In genomic region chr17:63476857-63477470, GRCh38 we compare ENCODE assay signal across 8 cellular contexts. TPM values are rescaled to one million over a fixed set of nuclear protein-coding genes. Genes with fewer than 3 reads are reported as not detected.
A peak's percentile ranks its signal among the peaks of the same experiment; 100 is the strongest.
DNase-seq lines count a peak whose midpoint lies in the region; ATAC-seq, FAIRE-seq and TF ChIP-seq lines count a peak whose summit lies in the region.

Gene ACE, plus strand, starts transcription at chr17:63477061. Its CDS starts 34 bp downstream, at chr17:63477095.

- BruUV-seq in HepG2 (replicated peaks; lab: Mats Ljungman, UMichigan) = no TSS peak

- H3K27ac ChIP-seq in HepG2 (ENCODE audit: extremely low read length, insufficient read depth, low read length) = no peak within 1 kb of the TSS

- DNase-seq in GM10266 (ENCODE audit: extremely low spot score) (peak; percentile 72), KBM-7 (peak; percentile 50), cerebellum (ENCODE audit: low spot score) (peak; percentile 59), HepG2 (ENCODE audit: low spot score) (no peak), A172 (ENCODE audit: low spot score) (no peak)
- no peak for DNase-seq in T-helper 2 cell treated with Interferon-gamma antibody and Interleukin-4, amounts not matched to agents 5 μg/mL and 100 μg/mL, for 36 hours (ENCODE audit: low spot score)
- DNase-seq in stimulated activated CD8-positive, alpha-beta memory T cell treated with anti-CD3 and anti-CD28 coated beads, Interleukin-4, amount 100 ng/mL, for 48 hours = peak; percentile 50

- TF ChIP-seq EP300 in HepG2 (IDR thresholded peaks at IDR 0.05; ENCODE audit: low read depth in 2 of 2, low read length in 2 of 2) (no peak), HepG2 (CRISPR knock-in tag; IDR thresholded peaks at IDR 0.05; ENCODE audit: borderline replicate concordance) (no peak)

- TF ChIP-seq CTCF in GM10266 (IDR thresholded peaks at IDR 0.05; ENCODE audit: control insufficient read depth, insufficient read depth, low read depth, missing control alignments) (no peak), HepG2 (CRISPR knock-in tag; IDR thresholded peaks at IDR 0.05) (peak; percentile 46)

- no peaks in the 10 kb centered on the region for H3K9me3 ChIP-seq in HepG2 (ENCODE audit: low read length)

- 0% methylated on average over 3 of the region's 77 CpGs for WGBS in HepG2 (ENCODE audit: low lambda C conversion rate)

- H3K4me2 ChIP-seq in HepG2 (ENCODE audit: low read depth, low read length) = peak within 1 kb of the TSS; percentile 86

- no peaks in the 10 kb centered on the region for H3K36me3 Mint-ChIP-seq in T-helper 2 cell treated with Interferon-gamma antibody and Interleukin-4, amounts not matched to agents 5 μg/mL and 100 μg/mL, for 36 hours (ENCODE audit: low read depth)

- H3K27me3 Mint-ChIP-seq in T-helper 2 cell treated with Interferon-gamma antibody and Interleukin-4, amounts not matched to agents 5 μg/mL and 100 μg/mL, for 36 hours (ENCODE audit: low read depth) = peaks cover 51% of the 10 kb centered on the region

- no peak within 1 kb of the TSS for H3K27ac Mint-ChIP-seq in T-helper 2 cell treated with Interferon-gamma antibody and Interleukin-4, amounts not matched to agents 5 μg/mL and 100 μg/mL, for 36 hours

- no peak for TF ChIP-seq POLR2A in HepG2 (IDR thresholded peaks at IDR 0.05; ENCODE audit: insufficient read depth in 1 of 2, low read depth in 2 of 2, low read length in 2 of 2)

- H3K4me1 ChIP-seq in HepG2 (ENCODE audit: insufficient read depth, low read length) = peaks cover 28% of the 10 kb centered on the region

- no peak for FAIRE-seq in HepG2 (lab: Jason Lieb, UNC)

- H3K79me2 ChIP-seq in HepG2 (ENCODE audit: insufficient read depth, low read length) = no peaks in the 10 kb centered on the region

- H2AFZ ChIP-seq in HepG2 (ENCODE audit: low read length) = no peak within 1 kb of the TSS

- H3K4me1 Mint-ChIP-seq in T-helper 2 cell treated with Interferon-gamma antibody and Interleukin-4, amounts not matched to agents 5 μg/mL and 100 μg/mL, for 36 hours (ENCODE audit: low read depth) = no peaks in the 10 kb centered on the region

- H3K4me3 ChIP-seq in HepG2 (replicated peaks in 1 of 3; ENCODE audit: insufficient read depth in 1 of 3, low read depth in 2 of 3, low read length in 3 of 3) = peak within 1 kb of the TSS; percentile 53 to 68 (median 55)

- ATAC-seq in HepG2 = peak; percentile 32
- no peak for ATAC-seq in GM21825 (IDR thresholded peaks at IDR 0.05; ENCODE audit: unreplicated experiment)

- peaks cover 3% of the 10 kb centered on the region; the same call in 1 of the 2 replicates for H4K20me1 ChIP-seq in HepG2 (ENCODE audit: insufficient read depth, low read length)

- H3K9me3 Mint-ChIP-seq in T-helper 2 cell treated with Interferon-gamma antibody and Interleukin-4, amounts not matched to agents 5 μg/mL and 100 μg/mL, for 36 hours = no peaks in the 10 kb centered on the region

- in situ Hi-C loops in KBM-7 (cut with MboI; ENCODE audit: low pct_unique_long_range_greater_than_20kb, low sequenced_read_pairs) = no loop called here
- in situ Hi-C loops in HepG2 (cut with HindIII; ENCODE audit: extremely low pct_ligation_motif_present, low pct_unique_long_range_greater_than_20kb) = loop anchor here (5.0 kb wide), 1 partner anchor 55 kb away; no protein-coding TSS in a partner anchor

- TF ChIP-seq RAD21 in HepG2 (CRISPR knock-in tag; IDR thresholded peaks at IDR 0.05) = 0 out of 2 replicates have a peak, but pooled peaks have one; percentile 35

- POLR2A ChIA-PET in HepG2 (lab: Yijun Ruan, JAX) = no interaction called here

- no peaks in the 10 kb centered on the region for H3K36me3 ChIP-seq in HepG2 (replicated peaks in 1 of 2; ENCODE audit: control insufficient read depth in 1 of 2, insufficient read depth in 2 of 2, low read length in 2 of 2)

- peaks cover 27 to 78% of the 10 kb centered on the region in 2 experiments for H3K27me3 ChIP-seq in HepG2 (ENCODE audit: control insufficient read depth in 1 of 2, insufficient read depth in 2 of 2, low read length in 2 of 2)

- peak within 1 kb of the TSS; percentile 75 for H3K4me3 Mint-ChIP-seq in T-helper 2 cell treated with Interferon-gamma antibody and Interleukin-4, amounts not matched to agents 5 μg/mL and 100 μg/mL, for 36 hours

- CTCF ChIA-PET in HepG2 (lab: Yijun Ruan, JAX; ENCODE audit: low intra/inter-chr PET ratio, low total read pairs) = interaction anchor here (0.9 to 5.3 kb wide), 2 partner anchors 52 to 135 kb away, joined by 3 to 53 read pairs; no protein-coding TSS in a partner anchor

- no peak within 1 kb of the TSS for H3K9ac ChIP-seq in HepG2 (ENCODE audit: insufficient read depth, low read depth, low read length)

- intact Hi-C loops in HepG2 (cut with micrococcal nuclease; ENCODE audit: unreplicated experiment) = no loop called here

TF ChIP-seq in HepG2, 621 proteins besides CTCF, POLR2A, EP300 and RAD21 (continues in another document):
- TF ChIP-seq, protein P1, sequence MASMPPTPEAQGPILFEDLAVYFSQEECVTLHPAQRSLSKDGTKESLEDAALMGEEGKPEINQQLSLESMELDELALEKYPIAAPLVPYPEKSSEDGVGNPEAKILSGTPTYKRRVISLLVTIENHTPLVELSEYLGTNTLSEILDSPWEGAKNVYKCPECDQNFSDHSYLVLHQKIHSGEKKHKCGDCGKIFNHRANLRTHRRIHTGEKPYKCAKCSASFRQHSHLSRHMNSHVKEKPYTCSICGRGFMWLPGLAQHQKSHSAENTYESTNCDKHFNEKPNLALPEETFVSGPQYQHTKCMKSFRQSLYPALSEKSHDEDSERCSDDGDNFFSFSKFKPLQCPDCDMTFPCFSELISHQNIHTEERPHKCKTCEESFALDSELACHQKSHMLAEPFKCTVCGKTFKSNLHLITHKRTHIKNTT (CRISPR knock-in tag; IDR thresholded peaks at IDR 0.05) = no peak
- no peak for TF ChIP-seq ELF1 (CRISPR knock-in tag; IDR thresholded peaks at IDR 0.05)
- TF ChIP-seq ZNF30 (CRISPR knock-in tag; IDR thresholded peaks at IDR 0.05) = no peak
- no peak for TF ChIP-seq MYC (CRISPR knock-in tag; IDR thresholded peaks at IDR 0.05; ENCODE audit: borderline replicate concordance)
- TF ChIP-seq MTF2 (CRISPR knock-in tag; IDR thresholded peaks at IDR 0.05; ENCODE audit: borderline replicate concordance) = no peak
- TF ChIP-seq ZNF562 (CRISPR knock-in tag; IDR thresholded peaks at IDR 0.05; ENCODE audit: borderline replicate concordance) = no peak
- 0 out of 2 replicates have a peak, but pooled peaks have one; percentile 4 for TF ChIP-seq ZNF770 (CRISPR knock-in tag; IDR thresholded peaks at IDR 0.05)
- TF ChIP-seq POGZ (CRISPR knock-in tag; IDR thresholded peaks at IDR 0.05) = no peak
- TF ChIP-seq ETV6 (CRISPR knock-in tag; conservative IDR thresholded peaks at IDR 0.05) = no peak
- TF ChIP-seq NR3C1 (CRISPR knock-in tag; IDR thresholded peaks at IDR 0.05) = no peak
- TF ChIP-seq ZNF451 (CRISPR knock-in tag; IDR thresholded peaks at IDR 0.05) = no peak

RNA-seq across cellular contexts. Expression of gene ACE, which starts in this region (rescaled TPM):
- 7.3 TPM for total RNA-seq in cerebellum
- total RNA-seq in HepG2 (2016; rRNA removed; fragmentation: Illumina TruSeq; extraction: Trizol) = 0.13 TPM in 1 of 2 replicates, not detected in the other
- total RNA-seq in HepG2 (2016; cell fraction: cytosol; rRNA removed; fragmentation: Illumina TruSeq; extraction: Trizol; ENCODE audit: low read depth) = not detected in 2 replicates
- 0.15 TPM in 1 of 2 replicates, not detected in the other for total RNA-seq in HepG2 (2016; cell fraction: insoluble cytoplasmic fraction; rRNA removed; fragmentation: Illumina TruSeq; extraction: Trizol)
- total RNA-seq in HepG2 (2016; cell fraction: membrane; rRNA removed; fragmentation: Illumina TruSeq; extraction: Trizol) = not detected in 2 replicates
- total RNA-seq in HepG2 (2016; cell fraction: nucleus; rRNA removed; fragmentation: Illumina TruSeq; extraction: Trizol) = not detected in 2 replicates
- 0.03 and 0.08 TPM in 2 replicates for polyA plus RNA-seq in HepG2 (2011; rRNA removed)
- 0.05 TPM in 1 of 2 replicates, not detected in the other for polyA plus RNA-seq in HepG2 (2011; cell fraction: cytosol; rRNA removed)
- 0.09 and 0.11 TPM in 2 replicates for polyA plus RNA-seq in HepG2 (2011; cell fraction: nucleus; rRNA removed)
- polyA plus RNA-seq in HepG2 (2012) = 0.13 and 0.23 TPM in 2 replicates
- not detected in 2 replicates for polyA plus RNA-seq in HepG2 (2016; cell fraction: cytosol; fragmentation: Illumina TruSeq; extraction: Trizol; ENCODE audit: low read depth)
- not detected in 2 replicates for polyA plus RNA-seq in HepG2 (2016; cell fraction: insoluble cytoplasmic fraction; fragmentation: Illumina TruSeq; extraction: Trizol; ENCODE audit: low read depth)
- polyA plus RNA-seq in HepG2 (2016; cell fraction: membrane; fragmentation: Illumina TruSeq; extraction: Trizol; ENCODE audit: low read depth) = not detected in 2 replicates
- 0.56 TPM in 1 of 2 replicates, not detected in the other for polyA plus RNA-seq in HepG2 (2016; cell fraction: nucleus; fragmentation: Illumina TruSeq; extraction: Trizol; ENCODE audit: insufficient read depth, low read depth)
- polyA minus RNA-seq in HepG2 (2011; rRNA and poly(A)+ RNA removed; ENCODE audit: low replicate concordance) = 0.37 TPM in 1 of 2 replicates, not detected in the other
- not detected in 2 replicates for polyA minus RNA-seq in HepG2 (2011; cell fraction: cytosol; rRNA and poly(A)+ RNA removed)
- polyA minus RNA-seq in HepG2 (2011; cell fraction: nucleus; rRNA and poly(A)+ RNA removed) = 0.26 TPM in 1 of 2 replicates, not detected in the other
- total RNA-seq in A172 (2014; rRNA removed; shearing (Covaris generic)) = 4.4 and 7.6 TPM in 2 replicates

Comparison
In these comparisons a context has a peak if more than half of its experiments do, and no peak if none do; other contexts are left out.
1. Peak in ATAC-seq, H3K4me3 ChIP-seq and H3K4me2 ChIP-seq in HepG2; RNA of the gene not detected or under 1 TPM.
2. DNase-seq: peak in GM10266 (single experiment), KBM-7 (single experiment), cerebellum (single experiment) and stimulated activated CD8-positive, alpha-beta memory T cell treated with anti-CD3 and anti-CD28 coated beads, Interleukin-4, amount 100 ng/mL, for 48 hours (single experiment); none in T-helper 2 cell treated with Interferon-gamma antibody and Interleukin-4, amounts not matched to agents 5 μg/mL and 100 μg/mL, for 36 hours (single experiment), HepG2 (single experiment) and A172 (single experiment).